In genomic region chr1:224459051-224459450, GRCh38 we compare ENCODE assay signal across 18 cellular contexts. TPM values are rescaled to one million over a fixed set of nuclear protein-coding genes. Genes with fewer than 3 reads are reported as not detected.
DNase-seq lines count a peak whose midpoint lies in the region; ATAC-seq and TF ChIP-seq lines count a peak whose summit lies in the region.
"Had no signal": no experiment of that assay in that cellular context is flagged by ENCODE, and none has a peak within 500 bp of the region (broad histone marks: within the 10 kb centered on the region; RNA-seq: fewer than 3 reads in every experiment).

No MANE protein-coding gene starts in this region.

- in situ Hi-C loops in gastrocnemius medialis (cut with MboI; ENCODE audit: low sequenced_read_pairs in 4 of 4): loop anchor here in 3 of 4 donors (5.0 to 25.0 kb wide), 4 partner anchors 122 to 342 kb away; partner anchors contain the start of gene NVL (in 2 of the 3)

- peaks cover 4% of the 10 kb centered on the region; the same call in 1 of the 2 replicates for H3K9me3 Mint-ChIP-seq in WTC11
- H3K9me3 Mint-ChIP-seq: CD4-positive, alpha-beta memory T cell; HFFc6 had no signal

- H3K9me3 ChIP-seq in gastrocnemius medialis (no peaks in the 10 kb centered on the region), WERI-Rb-1 (ENCODE audit: severe bottlenecking) (no peaks in the 10 kb centered on the region)
- H3K9me3 ChIP-seq: body of pancreas had no signal

- CTCF ChIA-PET in WTC11 (lab: Charles Lee): interaction anchor here (0.8 to 1.7 kb wide), 3 partner anchors 8 to 20 kb away, joined by 3 read pairs; no protein-coding TSS in a partner anchor

- H3K4me3 ChIP-seq in fibroblast of pulmonary artery (replicated peaks; ENCODE audit: low read depth, low read length) (no peak overlapping the region), gastrocnemius medialis (no peak overlapping the region), WERI-Rb-1 (ENCODE audit: low read depth, low read length) (no peak overlapping the region)
- H3K4me3 ChIP-seq: body of pancreas had no signal

- H3K4me1 ChIP-seq in gastrocnemius medialis: peaks cover 16 to 26% of the 10 kb centered on the region in 2 donors

- ATAC-seq in WTC11 (no peak), gastrocnemius medialis (no peak)
- ATAC-seq: body of pancreas had no signal

- no peak for TF ChIP-seq POLR2A in gastrocnemius medialis (IDR thresholded peaks at IDR 0.05)

- TF ChIP-seq CTCF in WTC11 (IDR thresholded peaks at IDR 0.05): no peak
- no peak for TF ChIP-seq CTCF in fibroblast of pulmonary artery (IDR thresholded peaks at IDR 0.05; ENCODE audit: low read length, missing control alignments)
- TF ChIP-seq CTCF in gastrocnemius medialis (IDR thresholded peaks at IDR 0.05 in 4 of 5, conservative IDR thresholded peaks at IDR 0.05 in 1 of 5): no peak
- no peak for TF ChIP-seq CTCF in WERI-Rb-1 (IDR thresholded peaks at IDR 0.05; ENCODE audit: low read depth, low read length)

- no peak overlapping the region for H3K4me3 Mint-ChIP-seq in WTC11
- H3K4me3 Mint-ChIP-seq: CD4-positive, alpha-beta memory T cell; HFFc6 had no signal

- peak; percentile 75 for DNase-seq in COLO829 (ENCODE audit: low spot score)
- DNase-seq in WTC11 (ENCODE audit: low spot score): no peak
- DNase-seq in fibroblast of pulmonary artery (ENCODE audit: low read depth): peak; percentile 17
- no peak for DNase-seq in gastrocnemius medialis
- DNase-seq in WERI-Rb-1: no peak
- DNase-seq in KG1 (lab: John Stamatoyannopoulos, UW): no peak
- DNase-seq in SKM-1 treated with dmso at 0.1 percent for 144 hours (lab: John Stamatoyannopoulos, UW; ENCODE audit: unreplicated experiment): no peak
- DNase-seq: activated CD4-positive, alpha-beta T cell treated with anti-CD3 and anti-CD28 coated beads, Interleukin-2, amount 50 U/mL, for 4 hours; body of pancreas; CD4-positive, alpha-beta memory T cell; GF-D8; HFFc6; MV-4-11; NCI-H345; retina; stimulated activated CD4-positive, alpha-beta T cell treated with anti-CD3 and anti-CD28 coated beads, Interleukin-4, amount 100 ng/mL, for 4 hours; stimulated activated naive CD4-positive, alpha-beta T cell treated with Interleukin-2 at 50 U/mL for 16 hours; T-helper 2 cell had no signal

- H3K4me1 Mint-ChIP-seq in WTC11: peaks cover 17% of the 10 kb centered on the region

- no peaks in the 10 kb centered on the region for H3K27me3 ChIP-seq in gastrocnemius medialis
- H3K27me3 ChIP-seq in WERI-Rb-1 (ENCODE audit: insufficient read depth, low read depth, severe bottlenecking): no peaks in the 10 kb centered on the region
- H3K27me3 ChIP-seq: body of pancreas had no signal

- peak overlapping the region; percentile 55; the same call in 1 of the 2 replicates for H3K27ac Mint-ChIP-seq in WTC11
- H3K27ac Mint-ChIP-seq: HFFc6 had no signal

- intact Hi-C loops in gastrocnemius medialis (cut with DNase I; ENCODE audit: low total_unique reads): loop anchor here (5.0 kb wide), 2 partner anchors 102 to 572 kb away; partner anchors contain the start of gene CNIH4

- peak overlapping the region in 3 of 4 donors; percentile 42 to 47 (median 46) for H3K27ac ChIP-seq in gastrocnemius medialis
- H3K27ac ChIP-seq in WERI-Rb-1: no peak overlapping the region
- H3K27ac ChIP-seq: body of pancreas had no signal

- POLR2A ChIA-PET in WTC11 (lab: Charles Lee): no interaction called here

- H3K36me3 ChIP-seq in gastrocnemius medialis (no peaks in the 10 kb centered on the region), WERI-Rb-1 (no peaks in the 10 kb centered on the region)

- no peaks in the 10 kb centered on the region for H3K27me3 Mint-ChIP-seq in WTC11 (ENCODE audit: low read depth)
- H3K27me3 Mint-ChIP-seq: CD4-positive, alpha-beta memory T cell had no signal

- no peaks in the 10 kb centered on the region for H3K36me3 Mint-ChIP-seq in WTC11
- H3K36me3 Mint-ChIP-seq: CD4-positive, alpha-beta memory T cell had no signal

TF ChIP-seq in WTC11, 78 proteins besides CTCF, POLR2A, EP300 and RAD21:
- TF ChIP-seq ESRRA (CRISPR knock-in tag; IDR thresholded peaks at IDR 0.05; ENCODE audit: borderline replicate concordance): no peak
- TF ChIP-seq ZNF281 (CRISPR knock-in tag; IDR thresholded peaks at IDR 0.05): no peak
- TF ChIP-seq ZBTB21 (CRISPR knock-in tag; IDR thresholded peaks at IDR 0.05; ENCODE audit: borderline replicate concordance): no peak
- no peak for TF ChIP-seq TEAD1 (CRISPR knock-in tag; IDR thresholded peaks at IDR 0.05)
- TF ChIP-seq ATF6 (CRISPR knock-in tag; IDR thresholded peaks at IDR 0.05): no peak
- no peak for TF ChIP-seq JAZF1 (CRISPR knock-in tag; IDR thresholded peaks at IDR 0.05)

RNA-seq across cellular contexts. Expression of gene WDR26, which starts 24.5 kb away (rescaled TPM):
- total RNA-seq in WTC11 (2021) (64.9 to 66.1 TPM (median 65.3 TPM) in 3 replicates), gastrocnemius medialis (10 to 100 TPM; 62.1 to 86.5 (median 74.0) TPM)

Comparison
In these comparisons a context has a peak if more than half of its experiments do, and no peak if none do; other contexts are left out.
1. DNase-seq: peak in COLO829 (single experiment) and fibroblast of pulmonary artery (single experiment); none in WTC11 (single experiment), gastrocnemius medialis (0 of 2), WERI-Rb-1 (single experiment), KG1 (single experiment) and SKM-1 treated with dmso at 0.1 percent for 144 hours (single experiment).